Comparison of ENCODE assay signal across 23 cellular contexts in genomic region chr2:128498086-128498485, GRCh38.
DNase-seq lines count a peak whose midpoint lies in the region; ATAC-seq and TF ChIP-seq lines count a peak whose summit lies in the region.
"Had no signal": no experiment of that assay in that cellular context is flagged by ENCODE, and none has a peak within 500 bp of the region (broad histone marks: within the 10 kb centered on the region; RNA-seq: fewer than 3 reads in every experiment).

No MANE protein-coding gene starts in this region.

- no peaks in the 10 kb centered on the region for H3K27me3 Mint-ChIP-seq in type B pancreatic cell
- no peaks in the 10 kb centered on the region for H3K27me3 Mint-ChIP-seq in chondrocyte (ENCODE audit: low read depth)

- H2AFZ ChIP-seq in neuronal stem cell (ENCODE audit: low read length): no peak overlapping the region
- H2AFZ ChIP-seq: GM23338 had no signal

- H3K27ac ChIP-seq in KOPT-K1 (ENCODE audit: low read depth, low read length, poor library complexity, severe bottlenecking) (peak overlapping the region; percentile 83), neuronal stem cell (replicated peaks; ENCODE audit: low read length) (no peak overlapping the region)
- H3K27ac ChIP-seq: RWPE1 had no signal

- H3K4me2 ChIP-seq in neuronal stem cell (ENCODE audit: insufficient read depth, low read length, poor library complexity, severe bottlenecking): no peak overlapping the region
- H3K4me2 ChIP-seq: GM23338 had no signal

- H3K4me3 ChIP-seq in neuronal stem cell (ENCODE audit: low read length in 2 of 2): no peak overlapping the region
- H3K4me3 ChIP-seq: GM23338, HAP-1, MG63 had no signal

- no peak overlapping the region for H4K91ac ChIP-seq in neuronal stem cell (ENCODE audit: low read depth, low read length, poor library complexity)

- DNase-seq in ecto neural progenitor cell (ENCODE audit: low spot score) (peak; percentile 31), neuronal stem cell (ENCODE audit: low spot score) (no peak), type B pancreatic cell (ENCODE audit: extremely low spot score, unreplicated experiment) (peak; percentile 63), left colon (no peak), chondrocyte (ENCODE audit: low spot score) (no peak)
- DNase-seq: BE2C, DMS153, DND-41, KBM-7, MG63, NCI-H1105 treated with DMSO at 0.1 percent for 48 hours, NCI-H146, NCI-H2029, NCI-H446, NCI-H526, SHP77 had no signal

- no peak overlapping the region for H2BK15ac ChIP-seq in neuronal stem cell (ENCODE audit: low read length)

- no peaks in the 10 kb centered on the region for H3K79me1 ChIP-seq in neuronal stem cell (ENCODE audit: low read depth, low read length)

- no peak overlapping the region for H3K23ac ChIP-seq in neuronal stem cell (ENCODE audit: low read depth, low read length, poor library complexity)

- H3K27me3 ChIP-seq in neuronal stem cell (ENCODE audit: control insufficient read depth in 3 of 3, insufficient read depth in 3 of 3, low read depth in 1 of 3, low read length in 3 of 3): no peaks in the 10 kb centered on the region
- H3K27me3 ChIP-seq: BE2C, MG63 had no signal

- H3K4me1 Mint-ChIP-seq in type B pancreatic cell (ENCODE audit: unreplicated experiment) (peaks cover 20% of the 10 kb centered on the region), chondrocyte (ENCODE audit: low read depth) (no peaks in the 10 kb centered on the region)

- H3K4me3 Mint-ChIP-seq in type B pancreatic cell (no peak overlapping the region), chondrocyte (ENCODE audit: unreplicated experiment) (no peak overlapping the region)
- H3K4me3 Mint-ChIP-seq: GM23338 had no signal

- no peak overlapping the region for H2BK120ac ChIP-seq in neuronal stem cell (ENCODE audit: low read depth, low read length)

- ATAC-seq in GM21423 (IDR thresholded peaks at IDR 0.05; ENCODE audit: unreplicated experiment) (no peak), GM21381 (IDR thresholded peaks at IDR 0.05; ENCODE audit: unreplicated experiment) (no peak), left colon (no peak)
- ATAC-seq: GM23338, Panc1 had no signal

- intact Hi-C loops in left colon (cut with DNase I, micrococcal nuclease): no loop called here

- no peak overlapping the region for H3K4ac ChIP-seq in neuronal stem cell (ENCODE audit: low read length)

- H3K18ac ChIP-seq in neuronal stem cell (ENCODE audit: low read length): peak overlapping the region; percentile 57

- H3K36me3 ChIP-seq in KOPT-K1 (ENCODE audit: insufficient read depth, low read length) (no peaks in the 10 kb centered on the region), neuronal stem cell (replicated peaks in 1 of 2; ENCODE audit: control insufficient read depth in 2 of 2, insufficient read depth in 2 of 2, low read length in 2 of 2) (no peaks in the 10 kb centered on the region)
- H3K36me3 ChIP-seq: BE2C, HAP-1, MG63 had no signal

- H2BK12ac ChIP-seq in neuronal stem cell (ENCODE audit: low read length): no peak overlapping the region

- H2BK5ac ChIP-seq in neuronal stem cell (ENCODE audit: low read length): no peak overlapping the region

- H3K4me1 ChIP-seq in neuronal stem cell (ENCODE audit: control insufficient read depth in 2 of 2, insufficient read depth in 1 of 2, low read depth in 1 of 2, low read length in 2 of 2): peaks cover 2% of the 10 kb centered on the region in 2 donors
- H3K4me1 ChIP-seq: BE2C, HAP-1 had no signal

- H3K27ac Mint-ChIP-seq in type B pancreatic cell: no peak overlapping the region
- H3K27ac Mint-ChIP-seq in chondrocyte (ENCODE audit: unreplicated experiment): no peak overlapping the region
- H3K27ac Mint-ChIP-seq: GM23338 had no signal

- TF ChIP-seq CTCF in type B pancreatic cell (conservative IDR thresholded peaks at IDR 0.05): no peak
- no peak for TF ChIP-seq CTCF in chondrocyte (IDR thresholded peaks at IDR 0.05)

- H3K9me3 Mint-ChIP-seq in type B pancreatic cell (no peaks in the 10 kb centered on the region), chondrocyte (ENCODE audit: low read depth) (no peaks in the 10 kb centered on the region)

- H2AK5ac ChIP-seq in neuronal stem cell (ENCODE audit: low read depth, low read length): peak overlapping the region; percentile 40

- H3K9me3 ChIP-seq in KOPT-K1 (ENCODE audit: insufficient read depth, low read length, poor library complexity, severe bottlenecking): peaks cover 2% of the 10 kb centered on the region
- no peaks in the 10 kb centered on the region for H3K9me3 ChIP-seq in neuronal stem cell (replicated peaks in 1 of 2; ENCODE audit: control insufficient read depth in 2 of 2, insufficient read depth in 1 of 2, low read depth in 1 of 2, low read length in 2 of 2)
- H3K9me3 ChIP-seq: BE2C, HAP-1, MG63 had no signal

- H3K14ac ChIP-seq in neuronal stem cell (ENCODE audit: low read length): no peak overlapping the region

- H3K36me3 Mint-ChIP-seq in type B pancreatic cell (no peaks in the 10 kb centered on the region), chondrocyte (ENCODE audit: low read depth) (no peaks in the 10 kb centered on the region)

- no peak overlapping the region for H3K9ac ChIP-seq in neuronal stem cell (ENCODE audit: low read depth, low read length, poor library complexity)

- no peak overlapping the region for H4K8ac ChIP-seq in neuronal stem cell (ENCODE audit: low read depth, low read length)

- WGBS in neuronal stem cell (ENCODE audit: extremely low coverage in 2 of 2, insufficient read length in 2 of 2, insufficient replicate concordance in 1 of 2), 2 donors: no CpG with 5 or more reads among the region's 8 CpGs

Comparison
In these comparisons a context has a peak if more than half of its experiments do, and no peak if none do; other contexts are left out.
1. DNase-seq: peak in ecto neural progenitor cell (single experiment) and type B pancreatic cell (single experiment); none in neuronal stem cell (single experiment), left colon (0 of 2) and chondrocyte (single experiment).